In the genomic region with DNA sequence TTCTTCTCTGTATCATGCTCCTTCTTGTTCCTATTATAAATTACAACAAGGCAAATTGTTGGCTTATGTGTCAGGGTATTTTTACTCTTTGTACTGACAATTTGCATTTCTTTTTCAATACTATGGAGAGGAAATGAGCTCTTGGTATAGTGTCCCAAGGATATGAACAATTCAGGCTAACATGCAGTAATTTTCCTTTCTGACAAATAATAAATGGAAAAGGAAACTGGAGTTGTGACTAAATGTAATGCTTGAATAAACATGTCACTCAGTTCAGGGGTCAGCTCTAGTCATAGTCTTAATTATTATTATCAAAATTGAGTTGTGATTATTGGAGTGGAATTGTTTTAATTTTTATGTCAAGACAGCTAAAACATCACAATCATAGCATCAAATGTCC, we compare ENCODE assay signal across 15 cellular contexts.
DNase-seq lines count a peak whose midpoint lies in the region; ATAC-seq, FAIRE-seq and TF ChIP-seq lines count a peak whose summit lies in the region.
"Had no signal": no experiment of that assay in that cellular context is flagged by ENCODE, and none has a peak within 500 bp of the region (broad histone marks: within the 10 kb centered on the region; RNA-seq: fewer than 3 reads in every experiment).

No MANE protein-coding gene starts in this region.

- H3K79me2 ChIP-seq in ACC112 (ENCODE audit: control insufficient read depth, insufficient read depth, low read length, unreplicated experiment) (no peaks in the 10 kb centered on the region), endothelial cell of umbilical vein (ENCODE audit: control insufficient read depth, insufficient read depth, low read length) (no peaks in the 10 kb centered on the region)

- H3K27me3 ChIP-seq in ACC112 (ENCODE audit: insufficient read depth, low read length) (no peaks in the 10 kb centered on the region), endothelial cell of umbilical vein (ENCODE audit: control insufficient read depth in 2 of 2, insufficient read depth in 2 of 2, low read length in 2 of 2) (peaks cover 0 to 2% of the 10 kb centered on the region in 2 experiments), sigmoid colon (no peaks in the 10 kb centered on the region)

- CTCF ChIA-PET in endothelial cell of umbilical vein (lab: Charles Lee) = interaction anchor here (0.6 to 4.2 kb wide), 16 partner anchors 11 to 376 kb away, joined by 3 to 57 read pairs (median 4); a partner anchor contains a TSS

- H4K20me1 ChIP-seq in endothelial cell of umbilical vein (replicated peaks; ENCODE audit: control insufficient read depth, extremely low read depth, insufficient read depth, low read length) = no peaks in the 10 kb centered on the region

- no peak for ATAC-seq in HG03432 (IDR thresholded peaks at IDR 0.05; ENCODE audit: unreplicated experiment)
- ATAC-seq: naive thymus-derived CD4-positive, alpha-beta T cell had no signal

- no peaks in the 10 kb centered on the region for H3K36me3 ChIP-seq in ACC112 (ENCODE audit: insufficient read depth, low read length)
- H3K36me3 ChIP-seq in endothelial cell of umbilical vein (ENCODE audit: control insufficient read depth in 2 of 2, extremely low read depth in 1 of 2, insufficient read depth in 2 of 2, low read length in 2 of 2) = no peaks in the 10 kb centered on the region
- no peaks in the 10 kb centered on the region for H3K36me3 ChIP-seq in sigmoid colon

- BruUV-seq in endothelial cell of umbilical vein (replicated peaks; lab: Mats Ljungman, UMichigan) = no TSS peak

- TF ChIP-seq EP300 in sigmoid colon (IDR thresholded peaks at IDR 0.05) = no peak

- dilution Hi-C loops in endothelial cell of umbilical vein (cut with MboI; ENCODE audit: extremely low pct_ligation_motif_present, low sequenced_read_pairs) = no loop called here

- TF ChIP-seq POLR2A in endothelial cell of umbilical vein (IDR thresholded peaks at IDR 0.05; ENCODE audit: low read depth, low read length) = no peak
- no peak for TF ChIP-seq POLR2A in sigmoid colon (IDR thresholded peaks at IDR 0.05)

- H3K9ac ChIP-seq in endothelial cell of umbilical vein (replicated peaks; ENCODE audit: extremely low read depth, insufficient read depth, low read length) = peak overlapping the region; percentile 86

- H3K4me2 ChIP-seq in endothelial cell of umbilical vein (ENCODE audit: insufficient read depth, low read length) = peak overlapping the region; percentile 88

- TF ChIP-seq CTCF in endothelial cell of umbilical vein (IDR thresholded peaks at IDR 0.05; ENCODE audit: extremely low read depth in 1 of 2, insufficient read depth in 1 of 2, low read depth in 1 of 2, low read length in 2 of 2) (no peak), sigmoid colon (IDR thresholded peaks at IDR 0.05) (no peak)

- POLR2A ChIA-PET in endothelial cell of umbilical vein (lab: Charles Lee) = interaction anchor here (2.1 to 2.6 kb wide), 3 partner anchors 19 to 329 kb away, joined by 6 to 22 read pairs (median 7); a partner anchor contains a TSS

- peak; percentile 32 for DNase-seq in M059J (ENCODE audit: low read depth)
- DNase-seq in endothelial cell of umbilical vein (ENCODE audit: low read depth, low spot score) = peak; percentile 84
- no peak for DNase-seq in sigmoid colon
- DNase-seq in RKO (ENCODE audit: low spot score) = no peak
- no peak for DNase-seq in NCI-H510A treated with DMSO at 0.1 percent for 48 hours (lab: John Stamatoyannopoulos, UW)
- DNase-seq in Kasumi-1 (lab: John Stamatoyannopoulos, UW) = no peak
- DNase-seq: activated CD4-positive, alpha-beta T cell treated with anti-CD3 and anti-CD28 coated beads for 4 hours; activated T-cell treated with anti-CD3 and anti-CD28 coated beads for 4 hours; glutamatergic neuron; islet precursor cell; MV-4-11 had no signal

- H3K9me1 ChIP-seq in endothelial cell of umbilical vein (replicated peaks; ENCODE audit: control insufficient read depth, extremely low read depth, insufficient read depth, low read length) = no peaks in the 10 kb centered on the region

- H3K9me3 ChIP-seq in endothelial cell of umbilical vein (replicated peaks; ENCODE audit: control insufficient read depth, insufficient read depth, low read length) (no peaks in the 10 kb centered on the region), sigmoid colon (no peaks in the 10 kb centered on the region)

- H3K27ac ChIP-seq in ACC112 (ENCODE audit: low read depth, low read length) (peak overlapping the region; percentile 90), endothelial cell of umbilical vein (ENCODE audit: insufficient read depth, low read depth, low read length) (peak overlapping the region; percentile 97), sigmoid colon (peak overlapping the region; percentile 46 to 69 (median 64))
- H3K27ac ChIP-seq: RWPE1 had no signal

- peak overlapping the region; percentile 25 for H2AFZ ChIP-seq in ACC112 (ENCODE audit: low read length, unreplicated experiment)
- H2AFZ ChIP-seq in endothelial cell of umbilical vein (ENCODE audit: low read depth, low read length) = no peak overlapping the region

- intact Hi-C loops in endothelial cell of umbilical vein (cut with micrococcal nuclease) (loop anchor here (1.0 kb wide), 1 partner anchor 23 kb away; no protein-coding TSS in a partner anchor), sigmoid colon (cut with DNase I) (no loop called here)

- H3K4me1 ChIP-seq in ACC112 (ENCODE audit: control insufficient read depth, insufficient read depth, low read length, unreplicated experiment) (peaks cover 61% of the 10 kb centered on the region), endothelial cell of umbilical vein (ENCODE audit: control insufficient read depth, extremely low read depth, insufficient read depth, low read length) (peaks cover 79% of the 10 kb centered on the region), sigmoid colon (peaks cover 0 to 53% (median 50%) of the 10 kb centered on the region in 4 donors)

- H3K4me3 ChIP-seq in ACC112 (ENCODE audit: low read depth, low read length) (no peak overlapping the region), endothelial cell of umbilical vein (replicated peaks in 1 of 3; ENCODE audit: insufficient read depth in 1 of 3, low read depth in 1 of 3, low read length in 3 of 3) (peak overlapping the region in 1 of 3 experiments; percentile 55), sigmoid colon (no peak overlapping the region)

- FAIRE-seq in endothelial cell of umbilical vein (lab: Jason Lieb, UNC) = peak; percentile 33

TF ChIP-seq in endothelial cell of umbilical vein, 7 proteins besides CTCF, POLR2A, EP300 and RAD21:
- TF ChIP-seq JUN (IDR thresholded peaks at IDR 0.05; ENCODE audit: borderline replicate concordance, insufficient read depth, insufficient read length, low read depth) (peak; percentile 57), EZH2 (IDR thresholded peaks at IDR 0.05; ENCODE audit: borderline replicate concordance, low read depth, low read length, severe bottlenecking) (no peak), FOS (IDR thresholded peaks at IDR 0.05; ENCODE audit: borderline replicate concordance, insufficient read depth, low read length) (peak; percentile 92)
TF ChIP-seq in endothelial cell of umbilical vein: peak in this region for 2.

Comparison
In these comparisons a context has a peak if more than half of its experiments do, and no peak if none do; other contexts are left out.
1. DNase-seq: peak in M059J (single experiment) and endothelial cell of umbilical vein (single experiment); none in sigmoid colon (single experiment), RKO (single experiment), NCI-H510A treated with DMSO at 0.1 percent for 48 hours (single experiment) and Kasumi-1 (0 of 2).
2. Peak in every context shown above with its lines, with median percentiles within 50 percentile points of each other: H3K27ac ChIP-seq.